In genomic region chr18:55116855-55117254, GRCh38 we compare ENCODE assay signal across 19 cellular contexts.
DNase-seq lines count a peak whose midpoint lies in the region; ATAC-seq and TF ChIP-seq lines count a peak whose summit lies in the region.
"Had no signal": no experiment of that assay in that cellular context is flagged by ENCODE, and none has a peak within 500 bp of the region (broad histone marks: within the 10 kb centered on the region; RNA-seq: fewer than 3 reads in every experiment).

No MANE protein-coding gene starts in this region.

- peak; percentile 73 for ATAC-seq in SK-N-SH treated with all-trans-retinoic acid at 6 μM for 48 hours

- H3K27ac Mint-ChIP-seq in nephron = peak overlapping the region in 2 of 3 experiments; percentile 10 to 25
- H3K27ac Mint-ChIP-seq: B cell had no signal

- no peaks in the 10 kb centered on the region for H3K9me3 Mint-ChIP-seq in nephron

- H3K4me1 Mint-ChIP-seq in nephron = peaks cover 4% of the 10 kb centered on the region

- no peaks in the 10 kb centered on the region for H3K36me3 Mint-ChIP-seq in nephron (ENCODE audit: low read depth)

- H3K4me3 ChIP-seq in AG10803 (ENCODE audit: low read length) = no peak overlapping the region
- H3K4me3 ChIP-seq: SJSA1 had no signal

- DNase-seq in AG10803 (ENCODE audit: low read depth) (peak; percentile 80), EH (ENCODE audit: low read depth) (peak; percentile 68), epidermal melanocyte (ENCODE audit: insufficient read length, low spot score) (no peak), NCI-H1092 treated with DMSO at 0.1 percent for 48 hours (lab: John Stamatoyannopoulos, UW) (no peak), iPS-NIHi7 (ENCODE audit: extremely low spot score) (no peak)
- DNase-seq: ACHN, DND-41, KG1, MV-4-11, NCI-H1417 treated with DMSO at 0.1 percent for 48 hours, NCI-H187 treated with DMSO at 0.1 percent for 48 hours, NCI-H226, NCI-H524, NCI-H82, SW 1271 had no signal

- peaks cover 3% of the 10 kb centered on the region for H3K27me3 Mint-ChIP-seq in nephron (ENCODE audit: low read depth)
- H3K27me3 Mint-ChIP-seq: B cell had no signal

- TF ChIP-seq CTCF in AG10803 (conservative IDR thresholded peaks at IDR 0.05; ENCODE audit: low read length) = no peak
- no peak for TF ChIP-seq CTCF in nephron (IDR thresholded peaks at IDR 0.05; ENCODE audit: unreplicated experiment in 3 of 3)

- no peak overlapping the region for H3K4me3 Mint-ChIP-seq in nephron
- H3K4me3 Mint-ChIP-seq: B cell had no signal

TF ChIP-seq in SK-N-SH treated with all-trans-retinoic acid at 6 μM for 48 hours, 23 proteins besides CTCF, POLR2A, EP300 and RAD21:
- TF ChIP-seq SNAI2 (CRISPR knock-in tag; IDR thresholded peaks at IDR 0.05) (no peak), RARB (CRISPR knock-in tag; IDR thresholded peaks at IDR 0.05) (no peak), POU6F1 (CRISPR knock-in tag; IDR thresholded peaks at IDR 0.05; ENCODE audit: borderline replicate concordance, low read depth) (no peak), CSRNP3 (CRISPR knock-in tag; IDR thresholded peaks at IDR 0.05) (no peak), CREB5 (CRISPR knock-in tag; IDR thresholded peaks at IDR 0.05; ENCODE audit: low read depth) (no peak), TSHZ2 (CRISPR knock-in tag; IDR thresholded peaks at IDR 0.05) (no peak), PPARA (CRISPR knock-in tag; IDR thresholded peaks at IDR 0.05; ENCODE audit: borderline replicate concordance) (no peak), ESRRG (CRISPR knock-in tag; IDR thresholded peaks at IDR 0.05) (no peak), ZFP3 (CRISPR knock-in tag; IDR thresholded peaks at IDR 0.05) (no peak), PATZ1 (CRISPR knock-in tag; IDR thresholded peaks at IDR 0.05; ENCODE audit: borderline replicate concordance) (no peak), ZFP30 (CRISPR knock-in tag; IDR thresholded peaks at IDR 0.05) (no peak), OSR1 (CRISPR knock-in tag; IDR thresholded peaks at IDR 0.05) (no peak)

Comparison
In these comparisons a context has a peak if more than half of its experiments do, and no peak if none do; other contexts are left out.
1. DNase-seq: peak in AG10803 (single experiment) and EH (single experiment); none in epidermal melanocyte (single experiment), NCI-H1092 treated with DMSO at 0.1 percent for 48 hours (single experiment) and iPS-NIHi7 (single experiment).